Comparison of ENCODE assay signal across 1 cellular context in the genomic region with DNA sequence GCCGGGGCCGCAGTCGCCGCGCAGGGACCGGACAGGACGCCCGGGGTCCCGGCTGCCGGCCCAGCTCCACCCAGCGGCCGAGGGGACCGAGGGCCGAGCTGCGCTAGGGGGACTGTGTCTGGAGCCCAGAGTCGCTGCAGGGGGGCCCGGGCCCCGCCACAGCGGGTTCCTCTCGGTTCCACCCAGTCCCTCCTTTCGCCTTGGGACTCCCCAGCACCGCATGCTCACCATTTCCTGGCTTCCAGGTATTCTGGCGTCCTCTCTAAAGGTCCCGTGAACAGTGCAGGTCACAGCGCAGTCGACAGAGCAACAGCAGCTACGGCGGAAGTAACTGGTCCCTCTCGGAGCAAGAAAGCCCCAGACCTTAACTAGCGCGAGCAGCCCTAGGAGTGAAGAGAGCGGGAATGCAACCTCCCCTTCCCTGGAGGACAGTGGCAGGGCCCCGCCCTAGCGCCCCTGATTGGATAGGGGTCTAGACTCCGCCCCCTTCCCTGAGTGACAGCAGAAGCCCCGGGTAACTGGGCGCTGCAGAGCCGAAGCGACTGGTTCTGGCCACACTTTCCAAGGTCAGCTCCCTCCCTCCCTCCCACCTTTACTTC.
A peak's percentile ranks its signal among the peaks of the same experiment; 100 is the strongest.
TF ChIP-seq lines count a peak whose summit lies in the region.

Gene ZNF878, minus strand, starts transcription at position 391 of the 599 bp plus-strand sequence. Its CDS starts 160 bp downstream, at position 231.

TF ChIP-seq in WTC11, 78 proteins besides CTCF, POLR2A, EP300 and RAD21 (continued from another document):
- TF ChIP-seq ATF2 (CRISPR knock-in tag; IDR thresholded peaks at IDR 0.05; ENCODE audit: borderline replicate concordance, low read depth) (no peak), MXD4 (CRISPR knock-in tag; IDR thresholded peaks at IDR 0.05; ENCODE audit: borderline replicate concordance) (no peak), TEAD1 (CRISPR knock-in tag; IDR thresholded peaks at IDR 0.05) (no peak; the same call in 1 of the 2 replicates), ESRRA (CRISPR knock-in tag; IDR thresholded peaks at IDR 0.05; ENCODE audit: borderline replicate concordance) (no peak), NR1H2 (CRISPR knock-in tag; IDR thresholded peaks at IDR 0.05) (no peak), ZNF512 (CRISPR knock-in tag; IDR thresholded peaks at IDR 0.05; ENCODE audit: borderline replicate concordance) (no peak), ATF1 (CRISPR knock-in tag; IDR thresholded peaks at IDR 0.05) (no peak), IRF1 (CRISPR knock-in tag; IDR thresholded peaks at IDR 0.05) (no peak), STAT6 (CRISPR knock-in tag; conservative IDR thresholded peaks at IDR 0.05; ENCODE audit: low read depth) (no peak), ZBTB21 (CRISPR knock-in tag; IDR thresholded peaks at IDR 0.05; ENCODE audit: borderline replicate concordance) (peak; percentile 71; the same call in 1 of the 2 replicates), ZNF121 (CRISPR knock-in tag; IDR thresholded peaks at IDR 0.05) (no peak), SOX15 (CRISPR knock-in tag; IDR thresholded peaks at IDR 0.05) (no peak), NFYB (CRISPR knock-in tag; conservative IDR thresholded peaks at IDR 0.05; ENCODE audit: low read depth) (peak; percentile 74), CBFB (CRISPR knock-in tag; IDR thresholded peaks at IDR 0.05; ENCODE audit: low read depth) (no peak), TEAD4 (CRISPR knock-in tag; IDR thresholded peaks at IDR 0.05) (no peak), KAT7 (CRISPR knock-in tag; IDR thresholded peaks at IDR 0.05; ENCODE audit: borderline replicate concordance) (no peak; the same call in 1 of the 2 replicates), TP53 (CRISPR knock-in tag; IDR thresholded peaks at IDR 0.05) (peak; percentile 80; the same call in 1 of the 2 replicates), ZNF263 (CRISPR knock-in tag; IDR thresholded peaks at IDR 0.05; ENCODE audit: low read depth) (no peak), JAZF1 (CRISPR knock-in tag; IDR thresholded peaks at IDR 0.05) (no peak), ZNF219 (CRISPR knock-in tag; IDR thresholded peaks at IDR 0.05; ENCODE audit: borderline replicate concordance) (no peak), OVOL2 (CRISPR knock-in tag; IDR thresholded peaks at IDR 0.05; ENCODE audit: borderline replicate concordance) (no peak), FOXP4 (CRISPR knock-in tag; IDR thresholded peaks at IDR 0.05) (0 out of 2 replicates have a peak, but pooled peaks have one; percentile 60), ZBTB43 (CRISPR knock-in tag; IDR thresholded peaks at IDR 0.05) (0 out of 2 replicates have a peak, but pooled peaks have one; percentile 40), PRDM15 (CRISPR knock-in tag; IDR thresholded peaks at IDR 0.05) (no peak)
- TF ChIP-seq, protein P1, sequence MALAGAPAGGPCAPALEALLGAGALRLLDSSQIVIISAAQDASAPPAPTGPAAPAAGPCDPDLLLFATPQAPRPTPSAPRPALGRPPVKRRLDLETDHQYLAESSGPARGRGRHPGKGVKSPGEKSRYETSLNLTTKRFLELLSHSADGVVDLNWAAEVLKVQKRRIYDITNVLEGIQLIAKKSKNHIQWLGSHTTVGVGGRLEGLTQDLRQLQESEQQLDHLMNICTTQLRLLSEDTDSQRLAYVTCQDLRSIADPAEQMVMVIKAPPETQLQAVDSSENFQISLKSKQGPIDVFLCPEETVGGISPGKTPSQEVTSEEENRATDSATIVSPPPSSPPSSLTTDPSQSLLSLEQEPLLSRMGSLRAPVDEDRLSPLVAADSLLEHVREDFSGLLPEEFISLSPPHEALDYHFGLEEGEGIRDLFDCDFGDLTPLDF (CRISPR knock-in tag; IDR thresholded peaks at IDR 0.05), result no peak
- TF ChIP-seq, protein P2, sequence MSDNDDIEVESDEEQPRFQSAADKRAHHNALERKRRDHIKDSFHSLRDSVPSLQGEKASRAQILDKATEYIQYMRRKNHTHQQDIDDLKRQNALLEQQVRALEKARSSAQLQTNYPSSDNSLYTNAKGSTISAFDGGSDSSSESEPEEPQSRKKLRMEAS (CRISPR knock-in tag; IDR thresholded peaks at IDR 0.05), result peak; percentile 78
- TF ChIP-seq, protein P3, sequence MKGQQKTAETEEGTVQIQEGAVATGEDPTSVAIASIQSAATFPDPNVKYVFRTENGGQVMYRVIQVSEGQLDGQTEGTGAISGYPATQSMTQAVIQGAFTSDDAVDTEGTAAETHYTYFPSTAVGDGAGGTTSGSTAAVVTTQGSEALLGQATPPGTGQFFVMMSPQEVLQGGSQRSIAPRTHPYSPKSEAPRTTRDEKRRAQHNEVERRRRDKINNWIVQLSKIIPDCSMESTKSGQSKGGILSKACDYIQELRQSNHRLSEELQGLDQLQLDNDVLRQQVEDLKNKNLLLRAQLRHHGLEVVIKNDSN (CRISPR knock-in tag; IDR thresholded peaks at IDR 0.05), result no peak
- TF ChIP-seq, protein P4, sequence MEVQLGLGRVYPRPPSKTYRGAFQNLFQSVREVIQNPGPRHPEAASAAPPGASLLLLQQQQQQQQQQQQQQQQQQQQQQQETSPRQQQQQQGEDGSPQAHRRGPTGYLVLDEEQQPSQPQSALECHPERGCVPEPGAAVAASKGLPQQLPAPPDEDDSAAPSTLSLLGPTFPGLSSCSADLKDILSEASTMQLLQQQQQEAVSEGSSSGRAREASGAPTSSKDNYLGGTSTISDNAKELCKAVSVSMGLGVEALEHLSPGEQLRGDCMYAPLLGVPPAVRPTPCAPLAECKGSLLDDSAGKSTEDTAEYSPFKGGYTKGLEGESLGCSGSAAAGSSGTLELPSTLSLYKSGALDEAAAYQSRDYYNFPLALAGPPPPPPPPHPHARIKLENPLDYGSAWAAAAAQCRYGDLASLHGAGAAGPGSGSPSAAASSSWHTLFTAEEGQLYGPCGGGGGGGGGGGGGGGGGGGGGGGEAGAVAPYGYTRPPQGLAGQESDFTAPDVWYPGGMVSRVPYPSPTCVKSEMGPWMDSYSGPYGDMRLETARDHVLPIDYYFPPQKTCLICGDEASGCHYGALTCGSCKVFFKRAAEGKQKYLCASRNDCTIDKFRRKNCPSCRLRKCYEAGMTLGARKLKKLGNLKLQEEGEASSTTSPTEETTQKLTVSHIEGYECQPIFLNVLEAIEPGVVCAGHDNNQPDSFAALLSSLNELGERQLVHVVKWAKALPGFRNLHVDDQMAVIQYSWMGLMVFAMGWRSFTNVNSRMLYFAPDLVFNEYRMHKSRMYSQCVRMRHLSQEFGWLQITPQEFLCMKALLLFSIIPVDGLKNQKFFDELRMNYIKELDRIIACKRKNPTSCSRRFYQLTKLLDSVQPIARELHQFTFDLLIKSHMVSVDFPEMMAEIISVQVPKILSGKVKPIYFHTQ (CRISPR knock-in tag; IDR thresholded peaks at IDR 0.05), result no peak
- TF ChIP-seq, protein P5, sequence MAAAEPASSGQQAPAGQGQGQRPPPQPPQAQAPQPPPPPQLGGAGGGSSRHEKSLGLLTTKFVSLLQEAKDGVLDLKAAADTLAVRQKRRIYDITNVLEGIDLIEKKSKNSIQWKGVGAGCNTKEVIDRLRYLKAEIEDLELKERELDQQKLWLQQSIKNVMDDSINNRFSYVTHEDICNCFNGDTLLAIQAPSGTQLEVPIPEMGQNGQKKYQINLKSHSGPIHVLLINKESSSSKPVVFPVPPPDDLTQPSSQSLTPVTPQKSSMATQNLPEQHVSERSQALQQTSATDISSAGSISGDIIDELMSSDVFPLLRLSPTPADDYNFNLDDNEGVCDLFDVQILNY (CRISPR knock-in tag; IDR thresholded peaks at IDR 0.05), result peak; percentile 74
- TF ChIP-seq, protein P6, sequence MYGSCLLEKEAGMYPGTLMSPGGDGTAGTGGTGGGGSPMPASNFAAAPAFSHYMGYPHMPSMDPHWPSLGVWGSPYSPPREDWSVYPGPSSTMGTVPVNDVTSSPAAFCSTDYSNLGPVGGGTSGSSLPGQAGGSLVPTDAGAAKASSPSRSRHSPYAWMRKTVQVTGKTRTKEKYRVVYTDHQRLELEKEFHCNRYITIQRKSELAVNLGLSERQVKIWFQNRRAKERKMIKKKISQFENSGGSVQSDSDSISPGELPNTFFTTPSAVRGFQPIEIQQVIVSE (CRISPR knock-in tag; IDR thresholded peaks at IDR 0.05; ENCODE audit: borderline replicate concordance), result no peak
